In genomic region chr6:30100154-30100553, GRCh38 we compare ENCODE assay signal across 13 cellular contexts. TPM values are rescaled to one million over a fixed set of nuclear protein-coding genes. Genes with fewer than 3 reads are reported as not detected.
A peak's percentile ranks its signal among the peaks of the same experiment; 100 is the strongest.
DNase-seq lines count a peak whose midpoint lies in the region; ATAC-seq and TF ChIP-seq lines count a peak whose summit lies in the region.
"Had no signal": no experiment of that assay in that cellular context is flagged by ENCODE, and none has a peak within 500 bp of the region (broad histone marks: within the 10 kb centered on the region; RNA-seq: fewer than 3 reads in every experiment).

No MANE protein-coding gene starts in this region.

- POLR2A ChIA-PET in HCT116 (lab: Charles Lee), result no interaction called here

- peaks cover 97% of the 10 kb centered on the region for H3K27me3 Mint-ChIP-seq in brain

- no peak for TF ChIP-seq CTCF in HCT116 (IDR thresholded peaks at IDR 0.05 in 2 of 3, conservative IDR thresholded peaks at IDR 0.05 in 1 of 3; ENCODE audit: borderline replicate concordance in 1 of 3, insufficient read depth in 1 of 3, low read depth in 2 of 3, low read length in 2 of 3)
- no peak for TF ChIP-seq CTCF in brain (conservative IDR thresholded peaks at IDR 0.05)

- intact Hi-C loops in HCT116 (cut with micrococcal nuclease), result no loop called here

- no peak overlapping the region for H3K9ac ChIP-seq in BLaER1
- H3K9ac ChIP-seq in HCT116 (ENCODE audit: low read length), result peak overlapping the region; percentile 64
- peak overlapping the region in 1 of 2 donors; percentile 80 for H3K9ac ChIP-seq in mucosa of rectum (ENCODE audit: low read depth in 1 of 2, low read length in 2 of 2)

- H2AFZ ChIP-seq in HCT116 (ENCODE audit: low read depth, low read length, poor library complexity, severe bottlenecking), result peak overlapping the region; percentile 75

- H4K20me1 ChIP-seq in BLaER1, result peaks cover 10% of the 10 kb centered on the region; the same call in 1 of the 2 replicates
- no peaks in the 10 kb centered on the region for H4K20me1 ChIP-seq in HCT116 (ENCODE audit: insufficient read depth)

- TF ChIP-seq RAD21 in HCT116 (IDR thresholded peaks at IDR 0.05; ENCODE audit: low read depth), result no peak

- ATAC-seq in HCT116, result no peak
- no peak for ATAC-seq in GM21786 (IDR thresholded peaks at IDR 0.05; ENCODE audit: unreplicated experiment)

- peaks cover 32% of the 10 kb centered on the region for H3K4me1 Mint-ChIP-seq in brain

- CTCF ChIA-PET in HCT116 (lab: Charles Lee), result no interaction called here

- no peaks in the 10 kb centered on the region for H3K36me3 Mint-ChIP-seq in brain

- no peaks in the 10 kb centered on the region for H3K9me2 ChIP-seq in HCT116 (ENCODE audit: insufficient read depth)

- RAD21 ChIA-PET in HCT116 (lab: Charles Lee; ENCODE audit: low non-redundant PET in 1 of 2, low total read pairs in 2 of 2, uncharacterized antibody in 2 of 2, unreplicated experiment in 2 of 2), result no interaction called here

- DNase-seq in HCT116 (ENCODE audit: low read depth, low spot score), result no peak
- no peak for DNase-seq in stimulated activated naive CD4-positive, alpha-beta T cell treated with Interleukin-2 at 50 U/mL for 16 hours (lab: John Stamatoyannopoulos, UW)
- DNase-seq in NCI-H2196 treated with DMSO at 0.1 percent for 48 hours (lab: John Stamatoyannopoulos, UW; ENCODE audit: unreplicated experiment), result no peak
- no peak for DNase-seq in stimulated activated CD4-positive, alpha-beta T cell treated with anti-CD3 and anti-CD28 coated beads, Interleukin-4, amount 100 ng/mL, for 1 hour
- DNase-seq: activated CD8-positive, alpha-beta memory T cell treated with anti-CD3 and anti-CD28 coated beads, Interleukin-2, amount 50 U/mL, for 48 hours; central memory CD4-positive, alpha-beta T cell; HCEC 1CT had no signal

- H3K9me3 Mint-ChIP-seq in brain, result peaks cover 0 to 2% (median 0%) of the 10 kb centered on the region in 5 experiments

- H3K27me3 ChIP-seq in BLaER1 (peaks cover 67% of the 10 kb centered on the region), HCT116 (ENCODE audit: insufficient read depth, low read length) (no peaks in the 10 kb centered on the region), mucosa of rectum (ENCODE audit: control insufficient read depth in 2 of 2, insufficient read depth in 2 of 2, low read length in 2 of 2) (peaks cover 4 to 10% of the 10 kb centered on the region in 2 donors)

- H3K9me3 ChIP-seq in BLaER1, result no peaks in the 10 kb centered on the region
- no peaks in the 10 kb centered on the region for H3K9me3 ChIP-seq in HCT116 (ENCODE audit: control insufficient read depth in 1 of 2, insufficient read depth in 1 of 2, low read depth in 1 of 2, low read length in 2 of 2)
- no peaks in the 10 kb centered on the region for H3K9me3 ChIP-seq in mucosa of rectum (ENCODE audit: control insufficient read depth in 2 of 2, low read length in 2 of 2)

- peaks cover 35% of the 10 kb centered on the region for H3K4me1 ChIP-seq in BLaER1
- peaks cover 23 to 65% of the 10 kb centered on the region in 2 experiments for H3K4me1 ChIP-seq in HCT116 (ENCODE audit: control insufficient read depth in 1 of 2, insufficient read depth in 2 of 2, low read length in 2 of 2)
- H3K4me1 ChIP-seq in mucosa of rectum (ENCODE audit: control insufficient read depth in 2 of 2, insufficient read depth in 2 of 2, low read length in 2 of 2), result peaks cover 36 to 43% of the 10 kb centered on the region in 2 donors

- H3K27ac Mint-ChIP-seq in brain, result no peak overlapping the region

- H3K4me2 ChIP-seq in BLaER1 (peak overlapping the region; percentile 97), HCT116 (ENCODE audit: low read length) (peak overlapping the region; percentile 91)

- H3K4me3 Mint-ChIP-seq in brain, result peak overlapping the region; percentile 5 to 72 (median 58)

- H3K27ac ChIP-seq in BLaER1, result no peak overlapping the region
- H3K27ac ChIP-seq in HCT116 (ENCODE audit: low read depth, low read length), result no peak overlapping the region
- peak overlapping the region; percentile 85 to 91 for H3K27ac ChIP-seq in mucosa of rectum (ENCODE audit: low read depth in 2 of 2, low read length in 2 of 2)

- H3K4me3 ChIP-seq in BLaER1, result peak overlapping the region; percentile 65
- peak overlapping the region in 1 of 2 experiments; percentile 56; a peak in 1 of 4 replicates for H3K4me3 ChIP-seq in HCT116 (replicated peaks in 1 of 2; ENCODE audit: low read depth in 1 of 2, low read length in 2 of 2)
- peak overlapping the region; percentile 66 to 76 for H3K4me3 ChIP-seq in mucosa of rectum (ENCODE audit: low read length in 2 of 2)

- TF ChIP-seq POLR2A in HCT116 (IDR thresholded peaks at IDR 0.05; ENCODE audit: borderline replicate concordance, extremely low read depth, insufficient read depth, insufficient read length), result no peak

- H3K36me3 ChIP-seq in BLaER1 (no peaks in the 10 kb centered on the region), HCT116 (ENCODE audit: control insufficient read depth in 1 of 2, insufficient read depth in 2 of 2, low read length in 2 of 2) (no peaks in the 10 kb centered on the region), mucosa of rectum (ENCODE audit: control insufficient read depth in 2 of 2, insufficient read depth in 2 of 2, low read length in 2 of 2) (peaks cover 0 to 2% of the 10 kb centered on the region in 2 donors)

- no TSS peak for BruUV-seq in HCT116 (replicated peaks; lab: Mats Ljungman, UMichigan)

- no peaks in the 10 kb centered on the region for H3K79me2 ChIP-seq in HCT116 (ENCODE audit: insufficient read depth, low read length)

TF ChIP-seq in HCT116, 20 proteins besides CTCF, POLR2A, EP300 and RAD21 (continues in another document):
- TF ChIP-seq EZH2phosphoT487 (IDR thresholded peaks at IDR 0.05; ENCODE audit: borderline replicate concordance) (no peak), ZFX (IDR thresholded peaks at IDR 0.05) (no peak), EZH2 (IDR thresholded peaks at IDR 0.05) (no peak), EGR1 (IDR thresholded peaks at IDR 0.05; ENCODE audit: low read depth) (no peak), SP1 (IDR thresholded peaks at IDR 0.05; ENCODE audit: low read depth) (no peak), ZBTB33 (IDR thresholded peaks at IDR 0.05; ENCODE audit: extremely low read depth, insufficient replicate concordance, low read length) (no peak), FOSL1 (IDR thresholded peaks at IDR 0.05; ENCODE audit: low read depth) (no peak), POLR2AphosphoS5 (IDR thresholded peaks at IDR 0.05; ENCODE audit: low read depth, low read length) (no peak), ZNF274 (IDR thresholded peaks at IDR 0.05; ENCODE audit: low read depth, low read length) (no peak), YY1 (IDR thresholded peaks at IDR 0.05; ENCODE audit: extremely low read depth, insufficient replicate concordance, low read depth, low read length) (no peak), SIN3A (IDR thresholded peaks at IDR 0.05; ENCODE audit: low read depth) (no peak), ATF3 (IDR thresholded peaks at IDR 0.05) (no peak)

RNA-seq across cellular contexts. Expression of gene TRIM31, which starts 12.7 kb away (rescaled TPM):
- not detected for total RNA-seq in HCT116 (2021; ENCODE audit: unreplicated experiment)
- 0.11 and 0.36 TPM in 2 replicates for polyA plus RNA-seq in HCT116 (2012)
- not detected for polyA plus RNA-seq in brain (ENCODE audit: insufficient read depth, low read depth, low replicate concordance)
- total RNA-seq: fibroblast of villous mesenchyme, lung microvascular endothelial cell had no signal

RNA-seq across cellular contexts. Expression of gene RNF39, which starts 24.6 kb away (rescaled TPM):
- 0.22 TPM for total RNA-seq in HCT116 (2021; ENCODE audit: unreplicated experiment)
- polyA plus RNA-seq in HCT116 (2012), result 0.75 and 1.0 TPM in 2 replicates
- polyA plus RNA-seq in brain (ENCODE audit: insufficient read depth, low read depth, low replicate concordance), result not detected
- total RNA-seq: fibroblast of villous mesenchyme, lung microvascular endothelial cell had no signal

RNA-seq across cellular contexts. Expression of gene PPP1R11, which starts 33.2 kb away (rescaled TPM):
- 29.3 TPM for total RNA-seq in HCT116 (2021; ENCODE audit: unreplicated experiment)
- polyA plus RNA-seq in HCT116 (2012), result 34.3 and 37.8 TPM in 2 replicates
- polyA plus RNA-seq in brain (ENCODE audit: insufficient read depth, low read depth, low replicate concordance), result 162 TPM

RNA-seq across cellular contexts. Expression of gene TRIM40, which starts 35.8 kb away (rescaled TPM):
- total RNA-seq in HCT116 (2021; ENCODE audit: unreplicated experiment), result not detected
- polyA plus RNA-seq in HCT116 (2012), result 0.04 TPM in 1 of 2 replicates, not detected in the other
- polyA plus RNA-seq in brain (ENCODE audit: insufficient read depth, low read depth, low replicate concordance), result not detected
- total RNA-seq: fibroblast of villous mesenchyme, lung microvascular endothelial cell had no signal

RNA-seq across cellular contexts. Expression of gene POLR1H, which starts 39.1 kb away (rescaled TPM):
- 42.6 TPM for total RNA-seq in HCT116 (2021; ENCODE audit: unreplicated experiment)
- 83.3 and 89.3 TPM in 2 replicates for polyA plus RNA-seq in HCT116 (2012)
- polyA plus RNA-seq in brain (ENCODE audit: insufficient read depth, low read depth, low replicate concordance), result 42.2 TPM

Comparison
In these comparisons a context has a peak if more than half of its experiments do, and no peak if none do; other contexts are left out.
1. H3K27ac ChIP-seq: peak in mucosa of rectum (2 of 2); none in BLaER1 (single experiment) and HCT116 (single experiment).